1 cellular context compared by ENCODE assay signal in the genomic region with DNA sequence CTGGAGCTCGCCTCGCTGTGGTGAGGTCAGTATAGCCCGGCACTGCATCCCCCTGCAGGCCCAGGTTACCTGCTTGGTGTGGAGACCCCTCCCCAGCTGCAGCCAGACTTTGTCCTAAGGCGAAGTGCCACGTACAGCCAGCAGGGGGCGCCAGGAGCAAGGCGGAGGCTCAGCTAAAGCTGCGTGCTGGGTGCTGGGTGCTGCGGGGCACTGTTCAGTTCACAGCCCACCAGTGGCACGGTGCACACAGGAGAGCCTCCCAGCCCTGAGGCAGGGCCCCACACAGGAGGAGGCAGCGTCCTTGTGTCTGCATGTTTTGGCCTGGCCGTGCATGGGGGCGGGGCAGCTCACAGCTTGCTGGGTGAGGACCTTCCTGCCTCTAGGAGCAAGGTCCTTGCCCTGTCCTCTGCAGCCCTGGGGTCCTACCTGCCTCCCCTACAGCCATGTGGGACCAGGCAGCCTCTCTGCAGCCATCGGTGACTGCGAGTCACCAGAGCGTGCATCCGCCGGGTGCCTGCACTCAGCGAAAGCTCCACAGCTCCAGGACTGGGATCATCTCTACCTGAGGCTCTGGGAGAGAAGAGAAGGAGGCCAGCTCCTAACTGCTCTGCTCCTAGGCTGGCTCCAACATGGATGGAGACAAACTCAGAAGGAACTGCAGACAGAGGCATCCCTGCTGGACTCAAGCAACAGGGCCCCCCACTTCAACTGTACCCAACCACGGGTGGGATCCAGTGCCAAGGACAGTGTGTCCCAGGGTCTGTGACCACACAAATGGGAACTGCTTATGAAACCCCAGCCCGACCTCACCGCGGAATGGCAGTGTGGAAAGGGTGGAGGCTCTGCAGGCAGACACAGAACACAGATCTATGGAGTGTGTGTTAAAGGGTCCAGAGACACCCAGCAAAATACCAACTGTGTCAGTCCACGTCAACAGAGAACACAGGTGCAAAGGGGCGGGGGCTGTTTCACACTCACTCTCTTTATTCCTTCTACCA.
TF ChIP-seq lines count a peak whose summit lies in the region.

No MANE protein-coding gene starts in this region.

TF ChIP-seq in HEK293, 187 proteins besides CTCF, POLR2A, EP300 and RAD21 (continued from another document):
- TF ChIP-seq ZSCAN16 (tag by site-specific recombination; IDR thresholded peaks at IDR 0.05) = 0 out of 2 replicates have a peak, but pooled peaks have one; percentile 81
- TF ChIP-seq ZNF521 (tag by site-specific recombination; IDR thresholded peaks at IDR 0.05) = no peak
- peak; percentile 77 for TF ChIP-seq KLF16 (tag by site-specific recombination; IDR thresholded peaks at IDR 0.05)
- TF ChIP-seq ZNF292 (tag by site-specific recombination; IDR thresholded peaks at IDR 0.05; ENCODE audit: borderline replicate concordance, low read depth) = no peak
- no peak for TF ChIP-seq ZNF555 (tag by site-specific recombination; conservative IDR thresholded peaks at IDR 0.05)
- TF ChIP-seq ZNF561 (tag by site-specific recombination; IDR thresholded peaks at IDR 0.05; ENCODE audit: borderline replicate concordance) = no peak
- TF ChIP-seq MZF1 (tag by site-specific recombination; IDR thresholded peaks at IDR 0.05; ENCODE audit: borderline replicate concordance) = no peak
- TF ChIP-seq, protein P1, sequence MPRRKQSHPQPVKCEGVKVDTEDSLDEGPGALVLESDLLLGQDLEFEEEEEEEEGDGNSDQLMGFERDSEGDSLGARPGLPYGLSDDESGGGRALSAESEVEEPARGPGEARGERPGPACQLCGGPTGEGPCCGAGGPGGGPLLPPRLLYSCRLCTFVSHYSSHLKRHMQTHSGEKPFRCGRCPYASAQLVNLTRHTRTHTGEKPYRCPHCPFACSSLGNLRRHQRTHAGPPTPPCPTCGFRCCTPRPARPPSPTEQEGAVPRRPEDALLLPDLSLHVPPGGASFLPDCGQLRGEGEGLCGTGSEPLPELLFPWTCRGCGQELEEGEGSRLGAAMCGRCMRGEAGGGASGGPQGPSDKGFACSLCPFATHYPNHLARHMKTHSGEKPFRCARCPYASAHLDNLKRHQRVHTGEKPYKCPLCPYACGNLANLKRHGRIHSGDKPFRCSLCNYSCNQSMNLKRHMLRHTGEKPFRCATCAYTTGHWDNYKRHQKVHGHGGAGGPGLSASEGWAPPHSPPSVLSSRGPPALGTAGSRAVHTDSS (tag by site-specific recombination; IDR thresholded peaks at IDR 0.05) = no peak
- no peak for TF ChIP-seq ZNF311 (tag by site-specific recombination; IDR thresholded peaks at IDR 0.05; ENCODE audit: borderline replicate concordance)
- no peak for TF ChIP-seq ZNF792 (tag by site-specific recombination; IDR thresholded peaks at IDR 0.05)
- TF ChIP-seq ZNF549 (tag by site-specific recombination; IDR thresholded peaks at IDR 0.05) = no peak
- TF ChIP-seq ZFP37 (tag by site-specific recombination; IDR thresholded peaks at IDR 0.05) = no peak
- no peak for TF ChIP-seq ZBTB17 (tag by site-specific recombination; IDR thresholded peaks at IDR 0.05)
- no peak for TF ChIP-seq IKZF3 (tag by site-specific recombination; IDR thresholded peaks at IDR 0.05)
- TF ChIP-seq ZNF404 (tag by site-specific recombination; IDR thresholded peaks at IDR 0.05) = no peak
- no peak for TF ChIP-seq ZNF169 (tag by site-specific recombination; IDR thresholded peaks at IDR 0.05)
- TF ChIP-seq ZNF529 (tag by site-specific recombination; IDR thresholded peaks at IDR 0.05; ENCODE audit: insufficient replicate concordance) = no peak
- TF ChIP-seq ZNF132 (tag by site-specific recombination; IDR thresholded peaks at IDR 0.05; ENCODE audit: borderline replicate concordance) = no peak
- no peak for TF ChIP-seq ZFHX2 (tag by site-specific recombination; conservative IDR thresholded peaks at IDR 0.05)
- TF ChIP-seq GFI1B (tag by site-specific recombination; IDR thresholded peaks at IDR 0.05) = no peak
- TF ChIP-seq HOXD13 (CRISPR knock-in tag; IDR thresholded peaks at IDR 0.05; ENCODE audit: borderline replicate concordance) = no peak
- TF ChIP-seq, protein P2, sequence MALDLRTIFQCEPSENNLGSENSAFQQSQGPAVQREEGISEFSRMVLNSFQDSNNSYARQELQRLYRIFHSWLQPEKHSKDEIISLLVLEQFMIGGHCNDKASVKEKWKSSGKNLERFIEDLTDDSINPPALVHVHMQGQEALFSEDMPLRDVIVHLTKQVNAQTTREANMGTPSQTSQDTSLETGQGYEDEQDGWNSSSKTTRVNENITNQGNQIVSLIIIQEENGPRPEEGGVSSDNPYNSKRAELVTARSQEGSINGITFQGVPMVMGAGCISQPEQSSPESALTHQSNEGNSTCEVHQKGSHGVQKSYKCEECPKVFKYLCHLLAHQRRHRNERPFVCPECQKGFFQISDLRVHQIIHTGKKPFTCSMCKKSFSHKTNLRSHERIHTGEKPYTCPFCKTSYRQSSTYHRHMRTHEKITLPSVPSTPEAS (tag by site-specific recombination; IDR thresholded peaks at IDR 0.05) = no peak
- TF ChIP-seq, protein P3, sequence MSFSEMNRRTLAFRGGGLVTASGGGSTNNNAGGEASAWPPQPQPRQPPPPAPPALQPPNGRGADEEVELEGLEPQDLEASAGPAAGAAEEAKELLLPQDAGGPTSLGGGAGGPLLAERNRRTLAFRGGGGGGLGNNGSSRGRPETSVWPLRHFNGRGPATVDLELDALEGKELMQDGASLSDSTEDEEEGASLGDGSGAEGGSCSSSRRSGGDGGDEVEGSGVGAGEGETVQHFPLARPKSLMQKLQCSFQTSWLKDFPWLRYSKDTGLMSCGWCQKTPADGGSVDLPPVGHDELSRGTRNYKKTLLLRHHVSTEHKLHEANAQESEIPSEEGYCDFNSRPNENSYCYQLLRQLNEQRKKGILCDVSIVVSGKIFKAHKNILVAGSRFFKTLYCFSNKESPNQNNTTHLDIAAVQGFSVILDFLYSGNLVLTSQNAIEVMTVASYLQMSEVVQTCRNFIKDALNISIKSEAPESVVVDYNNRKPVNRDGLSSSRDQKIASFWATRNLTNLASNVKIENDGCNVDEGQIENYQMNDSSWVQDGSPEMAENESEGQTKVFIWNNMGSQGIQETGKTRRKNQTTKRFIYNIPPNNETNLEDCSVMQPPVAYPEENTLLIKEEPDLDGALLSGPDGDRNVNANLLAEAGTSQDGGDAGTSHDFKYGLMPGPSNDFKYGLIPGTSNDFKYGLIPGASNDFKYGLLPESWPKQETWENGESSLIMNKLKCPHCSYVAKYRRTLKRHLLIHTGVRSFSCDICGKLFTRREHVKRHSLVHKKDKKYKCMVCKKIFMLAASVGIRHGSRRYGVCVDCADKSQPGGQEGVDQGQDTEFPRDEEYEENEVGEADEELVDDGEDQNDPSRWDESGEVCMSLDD (tag by site-specific recombination; IDR thresholded peaks at IDR 0.05) = no peak
- TF ChIP-seq YY1 (tag by site-specific recombination; IDR thresholded peaks at IDR 0.05) = no peak
- peak; percentile 53; the same call in 1 of the 2 replicates for TF ChIP-seq KLF1 (tag by site-specific recombination; IDR thresholded peaks at IDR 0.05)
- TF ChIP-seq, protein P4, sequence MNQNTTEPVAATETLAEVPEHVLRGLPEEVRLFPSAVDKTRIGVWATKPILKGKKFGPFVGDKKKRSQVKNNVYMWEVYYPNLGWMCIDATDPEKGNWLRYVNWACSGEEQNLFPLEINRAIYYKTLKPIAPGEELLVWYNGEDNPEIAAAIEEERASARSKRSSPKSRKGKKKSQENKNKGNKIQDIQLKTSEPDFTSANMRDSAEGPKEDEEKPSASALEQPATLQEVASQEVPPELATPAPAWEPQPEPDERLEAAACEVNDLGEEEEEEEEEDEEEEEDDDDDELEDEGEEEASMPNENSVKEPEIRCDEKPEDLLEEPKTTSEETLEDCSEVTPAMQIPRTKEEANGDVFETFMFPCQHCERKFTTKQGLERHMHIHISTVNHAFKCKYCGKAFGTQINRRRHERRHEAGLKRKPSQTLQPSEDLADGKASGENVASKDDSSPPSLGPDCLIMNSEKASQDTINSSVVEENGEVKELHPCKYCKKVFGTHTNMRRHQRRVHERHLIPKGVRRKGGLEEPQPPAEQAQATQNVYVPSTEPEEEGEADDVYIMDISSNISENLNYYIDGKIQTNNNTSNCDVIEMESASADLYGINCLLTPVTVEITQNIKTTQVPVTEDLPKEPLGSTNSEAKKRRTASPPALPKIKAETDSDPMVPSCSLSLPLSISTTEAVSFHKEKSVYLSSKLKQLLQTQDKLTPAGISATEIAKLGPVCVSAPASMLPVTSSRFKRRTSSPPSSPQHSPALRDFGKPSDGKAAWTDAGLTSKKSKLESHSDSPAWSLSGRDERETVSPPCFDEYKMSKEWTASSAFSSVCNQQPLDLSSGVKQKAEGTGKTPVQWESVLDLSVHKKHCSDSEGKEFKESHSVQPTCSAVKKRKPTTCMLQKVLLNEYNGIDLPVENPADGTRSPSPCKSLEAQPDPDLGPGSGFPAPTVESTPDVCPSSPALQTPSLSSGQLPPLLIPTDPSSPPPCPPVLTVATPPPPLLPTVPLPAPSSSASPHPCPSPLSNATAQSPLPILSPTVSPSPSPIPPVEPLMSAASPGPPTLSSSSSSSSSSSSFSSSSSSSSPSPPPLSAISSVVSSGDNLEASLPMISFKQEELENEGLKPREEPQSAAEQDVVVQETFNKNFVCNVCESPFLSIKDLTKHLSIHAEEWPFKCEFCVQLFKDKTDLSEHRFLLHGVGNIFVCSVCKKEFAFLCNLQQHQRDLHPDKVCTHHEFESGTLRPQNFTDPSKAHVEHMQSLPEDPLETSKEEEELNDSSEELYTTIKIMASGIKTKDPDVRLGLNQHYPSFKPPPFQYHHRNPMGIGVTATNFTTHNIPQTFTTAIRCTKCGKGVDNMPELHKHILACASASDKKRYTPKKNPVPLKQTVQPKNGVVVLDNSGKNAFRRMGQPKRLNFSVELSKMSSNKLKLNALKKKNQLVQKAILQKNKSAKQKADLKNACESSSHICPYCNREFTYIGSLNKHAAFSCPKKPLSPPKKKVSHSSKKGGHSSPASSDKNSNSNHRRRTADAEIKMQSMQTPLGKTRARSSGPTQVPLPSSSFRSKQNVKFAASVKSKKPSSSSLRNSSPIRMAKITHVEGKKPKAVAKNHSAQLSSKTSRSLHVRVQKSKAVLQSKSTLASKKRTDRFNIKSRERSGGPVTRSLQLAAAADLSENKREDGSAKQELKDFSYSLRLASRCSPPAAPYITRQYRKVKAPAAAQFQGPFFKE (tag by site-specific recombination; IDR thresholded peaks at IDR 0.05; ENCODE audit: borderline replicate concordance) = peak; percentile 39; the same call in 1 of the 2 replicates
- TF ChIP-seq ZNF510 (tag by site-specific recombination; IDR thresholded peaks at IDR 0.05; ENCODE audit: insufficient replicate concordance) = no peak
- TF ChIP-seq ZNF777 (tag by site-specific recombination; IDR thresholded peaks at IDR 0.05; ENCODE audit: borderline replicate concordance) = no peak
- no peak for TF ChIP-seq ZNF366 (tag by site-specific recombination; conservative IDR thresholded peaks at IDR 0.05)
- TF ChIP-seq, protein P5, sequence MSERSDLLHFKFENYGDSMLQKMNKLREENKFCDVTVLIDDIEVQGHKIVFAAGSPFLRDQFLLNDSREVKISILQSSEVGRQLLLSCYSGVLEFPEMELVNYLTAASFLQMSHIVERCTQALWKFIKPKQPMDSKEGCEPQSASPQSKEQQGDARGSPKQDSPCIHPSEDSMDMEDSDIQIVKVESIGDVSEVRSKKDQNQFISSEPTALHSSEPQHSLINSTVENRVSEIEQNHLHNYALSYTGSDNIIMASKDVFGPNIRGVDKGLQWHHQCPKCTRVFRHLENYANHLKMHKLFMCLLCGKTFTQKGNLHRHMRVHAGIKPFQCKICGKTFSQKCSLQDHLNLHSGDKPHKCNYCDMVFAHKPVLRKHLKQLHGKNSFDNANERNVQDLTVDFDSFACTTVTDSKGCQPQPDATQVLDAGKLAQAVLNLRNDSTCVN (tag by site-specific recombination; optimal IDR thresholded peaks at IDR 0.05) = peak; percentile 20
